In the genomic region with DNA sequence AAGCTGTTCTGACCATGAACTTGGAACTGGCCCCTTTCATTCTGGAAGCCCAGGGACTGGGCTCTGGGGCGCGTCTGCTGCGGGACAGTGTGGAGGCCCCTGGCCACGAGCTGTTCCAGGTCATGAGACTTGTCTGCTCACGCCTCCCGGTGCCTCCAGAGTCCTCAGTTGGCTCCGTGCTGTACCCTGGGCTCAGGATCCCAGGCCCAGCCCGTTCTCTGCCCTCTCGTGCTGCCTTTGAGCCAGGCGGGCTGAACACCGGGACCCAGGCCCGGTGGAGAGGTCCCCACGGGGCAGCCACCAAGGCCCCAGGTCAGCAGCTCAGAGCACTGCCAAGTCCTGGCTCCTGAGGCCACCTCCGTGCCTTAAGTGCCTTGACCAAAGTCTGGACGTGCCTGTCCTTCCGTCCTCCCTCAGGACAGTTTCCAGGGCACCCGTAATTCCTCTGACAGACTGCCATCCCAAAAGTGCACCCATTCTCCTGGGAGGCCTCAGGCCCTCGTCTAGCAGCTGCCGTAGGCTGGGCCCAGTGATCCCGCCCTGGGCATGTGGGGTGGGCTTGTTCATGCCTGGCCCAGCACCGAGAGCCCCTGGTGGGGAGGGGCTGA, we compare ENCODE assay signal across 2 cellular contexts.
TF ChIP-seq lines count a peak whose summit lies in the region.

No MANE protein-coding gene starts in this region.

TF ChIP-seq in IMR-90, 13 proteins besides CTCF, POLR2A, EP300 and RAD21:
- no peak for TF ChIP-seq CHD1 (IDR thresholded peaks at IDR 0.05; ENCODE audit: low read depth, low read length)
- no peak for TF ChIP-seq RCOR1 (IDR thresholded peaks at IDR 0.05; ENCODE audit: insufficient replicate concordance, low read length)
- no peak for TF ChIP-seq MAZ (IDR thresholded peaks at IDR 0.05; ENCODE audit: borderline replicate concordance, low read depth, low read length)

TF ChIP-seq in H1, 55 proteins besides CTCF, POLR2A, EP300 and RAD21:
- TF ChIP-seq GTF2F1 (IDR thresholded peaks at IDR 0.05; ENCODE audit: borderline replicate concordance, low read depth, low read length) (no peak), CREB1 (IDR thresholded peaks at IDR 0.05) (no peak), CHD2 (IDR thresholded peaks at IDR 0.05; ENCODE audit: low read length) (no peak), TAF7 (optimal IDR thresholded peaks at IDR 0.05; ENCODE audit: borderline replicate concordance, low read depth, low read length) (no peak), BACH1 (IDR thresholded peaks at IDR 0.05; ENCODE audit: low read length) (no peak), SRF (IDR thresholded peaks at IDR 0.05; ENCODE audit: low read depth, low read length) (no peak), TCF12 (IDR thresholded peaks at IDR 0.05; ENCODE audit: low read depth, low read length) (no peak), CBX8 (IDR thresholded peaks at IDR 0.05; ENCODE audit: borderline replicate concordance, low read depth, low read length) (no peak), KDM1A (IDR thresholded peaks at IDR 0.05; ENCODE audit: borderline replicate concordance, low read length) (no peak), SP4 (IDR thresholded peaks at IDR 0.05; ENCODE audit: low read length) (no peak), TEAD4 (IDR thresholded peaks at IDR 0.05; ENCODE audit: low read depth, low read length) (no peak)
- TF ChIP-seq, protein P1, sequence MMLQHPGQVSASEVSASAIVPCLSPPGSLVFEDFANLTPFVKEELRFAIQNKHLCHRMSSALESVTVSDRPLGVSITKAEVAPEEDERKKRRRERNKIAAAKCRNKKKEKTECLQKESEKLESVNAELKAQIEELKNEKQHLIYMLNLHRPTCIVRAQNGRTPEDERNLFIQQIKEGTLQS (IDR thresholded peaks at IDR 0.05; ENCODE audit: insufficient read depth, low read depth, low read length), result no peak
- TF ChIP-seq, protein P2, sequence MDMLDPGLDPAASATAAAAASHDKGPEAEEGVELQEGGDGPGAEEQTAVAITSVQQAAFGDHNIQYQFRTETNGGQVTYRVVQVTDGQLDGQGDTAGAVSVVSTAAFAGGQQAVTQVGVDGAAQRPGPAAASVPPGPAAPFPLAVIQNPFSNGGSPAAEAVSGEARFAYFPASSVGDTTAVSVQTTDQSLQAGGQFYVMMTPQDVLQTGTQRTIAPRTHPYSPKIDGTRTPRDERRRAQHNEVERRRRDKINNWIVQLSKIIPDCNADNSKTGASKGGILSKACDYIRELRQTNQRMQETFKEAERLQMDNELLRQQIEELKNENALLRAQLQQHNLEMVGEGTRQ (IDR thresholded peaks at IDR 0.05; ENCODE audit: low read length), result no peak
- TF ChIP-seq, protein P3, sequence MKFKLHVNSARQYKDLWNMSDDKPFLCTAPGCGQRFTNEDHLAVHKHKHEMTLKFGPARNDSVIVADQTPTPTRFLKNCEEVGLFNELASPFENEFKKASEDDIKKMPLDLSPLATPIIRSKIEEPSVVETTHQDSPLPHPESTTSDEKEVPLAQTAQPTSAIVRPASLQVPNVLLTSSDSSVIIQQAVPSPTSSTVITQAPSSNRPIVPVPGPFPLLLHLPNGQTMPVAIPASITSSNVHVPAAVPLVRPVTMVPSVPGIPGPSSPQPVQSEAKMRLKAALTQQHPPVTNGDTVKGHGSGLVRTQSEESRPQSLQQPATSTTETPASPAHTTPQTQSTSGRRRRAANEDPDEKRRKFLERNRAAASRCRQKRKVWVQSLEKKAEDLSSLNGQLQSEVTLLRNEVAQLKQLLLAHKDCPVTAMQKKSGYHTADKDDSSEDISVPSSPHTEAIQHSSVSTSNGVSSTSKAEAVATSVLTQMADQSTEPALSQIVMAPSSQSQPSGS (IDR thresholded peaks at IDR 0.05; ENCODE audit: low read length), result no peak
